ENCODE assay signal across 8 cellular contexts in genomic region chr15:84747423-84748273, GRCh38.
DNase-seq lines count a peak whose midpoint lies in the region; ATAC-seq lines count a peak whose summit lies in the region.

No MANE protein-coding gene starts in this region.

- peak; percentile 41 for ATAC-seq in HG02798 (IDR thresholded peaks at IDR 0.05; ENCODE audit: poor library complexity, unreplicated experiment)
- peak; percentile 68 to 70 for ATAC-seq in activated CD4-positive, CD25-positive, alpha-beta regulatory T cell treated with anti-CD3 and anti-CD28 coated beads, Interleukin-2, amount 50 U/mL, for 24 hours

- H3K27me3 ChIP-seq in layer of hippocampus (ENCODE audit: control insufficient read depth, insufficient read depth, low read length), result no peaks in the 10 kb centered on the region

- H3K27ac ChIP-seq in layer of hippocampus (ENCODE audit: low read depth, low read length), result peak overlapping the region; percentile 99

- peak; percentile 39 for DNase-seq in NCI-H2029 (lab: John Stamatoyannopoulos, UW)
- DNase-seq in NCI-H2029 treated with DMSO at 0.1 percent for 48 hours (lab: John Stamatoyannopoulos, UW), result no peak
- DNase-seq in NCI-H1930 (lab: John Stamatoyannopoulos, UW), result peak; percentile 23 to 54
- DNase-seq in cerebellar cortex (ENCODE audit: low spot score), result peak; percentile 64
- peak; percentile 62 to 67 for DNase-seq in stimulated activated CD4-positive, alpha-beta T cell treated with anti-CD3 and anti-CD28 coated beads, Interleukin-15, amount 100 ng/mL, for 48 hours (ENCODE audit: low read depth in 2 of 2)
